In the genomic region with DNA sequence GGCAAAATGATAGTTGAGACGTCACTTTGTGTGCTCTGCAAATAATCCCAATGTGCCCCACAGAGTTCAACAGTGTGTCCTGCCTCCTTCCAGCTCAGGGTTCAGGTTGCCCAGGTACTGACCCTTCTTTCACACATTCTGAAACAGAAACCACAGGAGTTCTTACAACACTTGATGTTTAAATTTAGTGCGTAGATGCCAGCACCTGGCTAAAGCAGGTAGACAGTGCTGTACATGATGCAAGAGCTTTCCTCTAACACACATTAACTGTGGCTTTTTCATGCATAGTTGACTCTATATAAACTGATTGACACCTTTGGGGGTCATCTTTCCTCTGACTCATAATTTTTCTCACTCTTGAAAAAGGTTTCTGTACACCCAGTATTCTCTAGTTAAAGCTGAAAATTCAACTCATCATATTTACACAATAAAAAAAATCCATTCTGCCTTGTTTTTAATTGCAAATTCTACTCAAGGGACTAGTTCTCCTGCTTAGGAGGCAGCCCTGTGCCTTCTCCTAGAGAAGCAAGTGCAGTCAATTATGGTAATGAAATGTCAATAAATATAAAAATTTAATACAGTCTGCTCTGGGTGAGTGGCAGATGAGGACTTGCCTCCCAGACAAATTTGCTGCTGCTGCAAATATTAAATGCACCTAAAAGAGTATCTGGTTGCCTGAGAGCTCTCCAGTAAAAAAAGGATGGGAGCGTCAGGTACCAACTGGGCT, we compare ENCODE assay signal across 18 cellular contexts.
DNase-seq lines count a peak whose midpoint lies in the region; TF ChIP-seq lines count a peak whose summit lies in the region.
"Had no signal": no experiment of that assay in that cellular context is flagged by ENCODE, and none has a peak within 500 bp of the region (broad histone marks: within the 10 kb centered on the region; RNA-seq: fewer than 3 reads in every experiment).

No MANE protein-coding gene starts in this region.

- H3K4me2 ChIP-seq in KMS-11, result peak overlapping the region; percentile 21
- peak overlapping the region; percentile 30 for H3K4me2 ChIP-seq in PC-9

- POLR2A ChIA-PET in PC-9 (lab: Charles Lee; ENCODE audit: unreplicated experiment), result interaction anchor here (0.6 kb wide), 1 partner anchor 9 kb away, joined by 4 read pairs; no protein-coding TSS in a partner anchor

- no peak overlapping the region; the same call in 1 of the 2 replicates for H3K27ac ChIP-seq in KMS-11
- H3K27ac ChIP-seq in PC-9, result peak overlapping the region; percentile 62
- H3K27ac ChIP-seq: tibial nerve had no signal

- DNase-seq in DMS153 treated with DMSO at 0.1 percent for 48 hours (lab: John Stamatoyannopoulos, UW; ENCODE audit: unreplicated experiment) (peak; percentile 27), NCI-H2107 (lab: John Stamatoyannopoulos, UW) (peak; percentile 78), PC-9 (peak in 1 of 2 experiments; percentile 91), hypothalamus (lab: John Stamatoyannopoulos, UW) (no peak), HuH-7.5 (ENCODE audit: low spot score) (no peak), NCI-H446 (lab: John Stamatoyannopoulos, UW) (no peak), HK-2 (ENCODE audit: unreplicated experiment) (no peak)
- DNase-seq: activated CD4-positive, alpha-beta T cell treated with anti-CD3 and anti-CD28 coated beads, Interleukin-2, amount 50 U/mL, for 1 hour; CD4-positive, alpha-beta T cell; Kasumi-1; kidney; mammary epithelial cell; naive B cell; NCI-H1930; right cardiac atrium; Right ventricle myocardium superior had no signal

- H3K27me3 ChIP-seq in KMS-11 (ENCODE audit: insufficient read depth, low read depth) (no peaks in the 10 kb centered on the region), PC-9 (ENCODE audit: insufficient read depth, low read depth) (no peaks in the 10 kb centered on the region)
- H3K27me3 ChIP-seq: tibial nerve had no signal

- H3K79me2 ChIP-seq in KMS-11 (ENCODE audit: insufficient read depth, low read depth) (no peaks in the 10 kb centered on the region), PC-9 (ENCODE audit: low read depth) (no peaks in the 10 kb centered on the region)

- peaks cover 10% of the 10 kb centered on the region; the same call in 1 of the 2 replicates for H3F3A ChIP-seq in PC-9 (ENCODE audit: insufficient read depth, low read depth)

- intact Hi-C loops in PC-9 (cut with micrococcal nuclease; ENCODE audit: unreplicated experiment), result no loop called here

- H3K9me3 ChIP-seq in PC-9 (ENCODE audit: insufficient read depth, low read depth), result no peaks in the 10 kb centered on the region
- H3K9me3 ChIP-seq: tibial nerve had no signal

- H3K4me3 ChIP-seq in KMS-11 (IDR thresholded peaks at IDR 0.05; ENCODE audit: insufficient read depth, low read depth, low read length), result no peak overlapping the region
- H3K4me3 ChIP-seq in PC-9, result no peak overlapping the region
- H3K4me3 ChIP-seq: tibial nerve had no signal

- H2AFZ ChIP-seq in KMS-11 (ENCODE audit: low read depth), result no peak overlapping the region
- H2AFZ ChIP-seq in PC-9, result no peak overlapping the region; the same call in 1 of the 2 replicates

- no TSS peak for BruUV-seq in PC-9 (replicated peaks; lab: Mats Ljungman, UMichigan)

- no peaks in the 10 kb centered on the region for H3K9me2 ChIP-seq in PC-9 (ENCODE audit: insufficient read depth)

- CTCF ChIA-PET in PC-9 (lab: Charles Lee), result no interaction called here

- no peak for TF ChIP-seq CTCF in KMS-11 (conservative IDR thresholded peaks at IDR 0.05; ENCODE audit: low read depth, low read length)
- TF ChIP-seq CTCF in PC-9 (conservative IDR thresholded peaks at IDR 0.05), result no peak

- H3K9ac ChIP-seq in KMS-11, result no peak overlapping the region

- peaks cover 24% of the 10 kb centered on the region for H3K4me1 ChIP-seq in KMS-11 (ENCODE audit: low read depth, poor library complexity, severe bottlenecking)
- H3K4me1 ChIP-seq in PC-9 (replicated peaks; ENCODE audit: insufficient read depth), result peaks cover 31% of the 10 kb centered on the region
- H3K4me1 ChIP-seq: tibial nerve had no signal

- H3K36me3 ChIP-seq in KMS-11 (ENCODE audit: insufficient read depth), result no peaks in the 10 kb centered on the region
- no peaks in the 10 kb centered on the region for H3K36me3 ChIP-seq in PC-9 (ENCODE audit: low read depth)
- H3K36me3 ChIP-seq: tibial nerve had no signal

- H4K20me1 ChIP-seq in KMS-11 (ENCODE audit: insufficient read depth) (no peaks in the 10 kb centered on the region), PC-9 (ENCODE audit: insufficient read depth) (no peaks in the 10 kb centered on the region)

Comparison
In these comparisons a context has a peak if more than half of its experiments do, and no peak if none do; other contexts are left out.
1. DNase-seq: peak in DMS153 treated with DMSO at 0.1 percent for 48 hours (single experiment) and NCI-H2107 (single experiment); none in hypothalamus (0 of 51), HuH-7.5 (single experiment), NCI-H446 (0 of 2) and HK-2 (single experiment).